18 cellular contexts compared by ENCODE assay signal in genomic region chr4:14863420-14864364, GRCh38.
DNase-seq lines count a peak whose midpoint lies in the region; ATAC-seq and TF ChIP-seq lines count a peak whose summit lies in the region.
"Had no signal": no experiment of that assay in that cellular context is flagged by ENCODE, and none has a peak within 500 bp of the region (broad histone marks: within the 10 kb centered on the region; RNA-seq: fewer than 3 reads in every experiment).

No MANE protein-coding gene starts in this region.

- H3K4me3 Mint-ChIP-seq in activated CD4-positive, alpha-beta T cell treated with anti-CD3 and anti-CD28 coated beads, Interleukin-2, amount 10 ng/mL, durations not matched to agents 7 days and 5 days: no peak overlapping the region
- H3K4me3 Mint-ChIP-seq: naive B cell had no signal

- DNase-seq in cardiac muscle cell (ENCODE audit: low read depth in 1 of 2, low spot score in 1 of 2): no peak
- DNase-seq in right atrium auricular region (ENCODE audit: low spot score): no peak
- peak; percentile 64 for DNase-seq in neuronal stem cell (ENCODE audit: low spot score)
- DNase-seq in vagina (ENCODE audit: extremely low spot score in 2 of 2): no peak
- no peak for DNase-seq in activated CD4-positive, alpha-beta T cell treated with anti-CD3 and anti-CD28 coated beads, Interleukin-2, amount 10 ng/mL, durations not matched to agents 7 days and 5 days
- DNase-seq: activated CD4-positive, alpha-beta T cell treated with anti-CD3 and anti-CD28 coated beads, Interleukin-2, amount 50 U/mL, for 1 hour; activated effector memory CD4-positive, alpha-beta T cell treated with Interleukin-2 at 50 U/mL for 16 hours; kidney glomerular epithelial cell; naive B cell; stimulated activated CD4-positive, alpha-beta T cell treated with anti-CD3 and anti-CD28 coated beads, Interleukin-4, amount 100 ng/mL, for 1 hour; uterus had no signal

- no peak overlapping the region for H2AFZ ChIP-seq in neuronal stem cell (ENCODE audit: low read length)

- H3K79me1 ChIP-seq in neuronal stem cell (ENCODE audit: low read depth, low read length): no peaks in the 10 kb centered on the region

- H3K4me3 ChIP-seq in cardiac muscle cell (no peak overlapping the region), right atrium auricular region (no peak overlapping the region), ectodermal cell (ENCODE audit: insufficient read depth, low read depth, low read length) (no peak overlapping the region), neuronal stem cell (ENCODE audit: low read length in 2 of 2) (no peak overlapping the region), vagina (peak overlapping the region; percentile 13 to 38)
- H3K4me3 ChIP-seq: adrenal gland, MG63, skin epidermis had no signal

- CTCF ChIA-PET in activated CD4-positive, alpha-beta T cell treated with anti-CD3 and anti-CD28 coated beads, Interleukin-2, amount 10 ng/mL, durations not matched to agents 7 days and 5 days (lab: Charles Lee): no interaction called here

- no peak overlapping the region for H4K8ac ChIP-seq in neuronal stem cell (ENCODE audit: low read depth, low read length)

- H2BK5ac ChIP-seq in neuronal stem cell (ENCODE audit: low read length): no peak overlapping the region

- no peak overlapping the region for H3K4me2 ChIP-seq in neuronal stem cell (ENCODE audit: insufficient read depth, low read length, poor library complexity, severe bottlenecking)

- H3K18ac ChIP-seq in neuronal stem cell (ENCODE audit: low read length): no peak overlapping the region

- H3K4me1 ChIP-seq in cardiac muscle cell (ENCODE audit: low read depth) (peaks cover 25% of the 10 kb centered on the region), right atrium auricular region (peaks cover 0 to 15% of the 10 kb centered on the region in 2 donors), ectodermal cell (ENCODE audit: control insufficient read depth, insufficient read depth, low read length) (peaks cover 7% of the 10 kb centered on the region), neuronal stem cell (ENCODE audit: control insufficient read depth in 2 of 2, insufficient read depth in 1 of 2, low read depth in 1 of 2, low read length in 2 of 2) (peaks cover 0 to 21% of the 10 kb centered on the region in 2 donors), vagina (peaks cover 10% of the 10 kb centered on the region)
- H3K4me1 ChIP-seq: adrenal gland had no signal

- intact Hi-C loops in vagina (cut with DNase I): no loop called here

- no peaks in the 10 kb centered on the region for H3K9me3 Mint-ChIP-seq in activated CD4-positive, alpha-beta T cell treated with anti-CD3 and anti-CD28 coated beads, Interleukin-2, amount 10 ng/mL, durations not matched to agents 7 days and 5 days
- H3K9me3 Mint-ChIP-seq: IgD-negative memory B cell, naive B cell had no signal

- POLR2A ChIA-PET in activated CD4-positive, alpha-beta T cell treated with anti-CD3 and anti-CD28 coated beads, Interleukin-2, amount 10 ng/mL, durations not matched to agents 7 days and 5 days (lab: Charles Lee): no interaction called here

- H2BK12ac ChIP-seq in neuronal stem cell (ENCODE audit: low read length): no peak overlapping the region

- no peak overlapping the region for H2BK15ac ChIP-seq in neuronal stem cell (ENCODE audit: low read length)

- no peak overlapping the region for H3K9ac ChIP-seq in neuronal stem cell (ENCODE audit: low read depth, low read length, poor library complexity)

- no peak for ATAC-seq in GM18502 (IDR thresholded peaks at IDR 0.05; ENCODE audit: poor library complexity, unreplicated experiment)
- ATAC-seq in GM18858 (IDR thresholded peaks at IDR 0.05; ENCODE audit: unreplicated experiment): no peak

- no peak overlapping the region for H3K27ac Mint-ChIP-seq in activated CD4-positive, alpha-beta T cell treated with anti-CD3 and anti-CD28 coated beads, Interleukin-2, amount 10 ng/mL, durations not matched to agents 7 days and 5 days
- H3K27ac Mint-ChIP-seq: naive B cell had no signal

- no peak overlapping the region for H3K4ac ChIP-seq in neuronal stem cell (ENCODE audit: low read length)

- no peaks in the 10 kb centered on the region for H3K9me3 ChIP-seq in cardiac muscle cell (ENCODE audit: low read depth)
- H3K9me3 ChIP-seq in right atrium auricular region: no peaks in the 10 kb centered on the region
- no peaks in the 10 kb centered on the region for H3K9me3 ChIP-seq in ectodermal cell (ENCODE audit: control insufficient read depth, low read length)
- no peaks in the 10 kb centered on the region for H3K9me3 ChIP-seq in neuronal stem cell (replicated peaks in 1 of 2; ENCODE audit: control insufficient read depth in 2 of 2, insufficient read depth in 1 of 2, low read depth in 1 of 2, low read length in 2 of 2)
- H3K9me3 ChIP-seq in vagina: no peaks in the 10 kb centered on the region
- H3K9me3 ChIP-seq: adrenal gland, MG63, uterus had no signal

- no peaks in the 10 kb centered on the region for H3K27me3 ChIP-seq in cardiac muscle cell
- H3K27me3 ChIP-seq in right atrium auricular region: no peaks in the 10 kb centered on the region
- H3K27me3 ChIP-seq in ectodermal cell (ENCODE audit: control insufficient read depth, insufficient read depth, low read length, poor library complexity, severe bottlenecking): no peaks in the 10 kb centered on the region
- peaks cover 0 to 16% (median 0%) of the 10 kb centered on the region in 3 experiments for H3K27me3 ChIP-seq in neuronal stem cell (ENCODE audit: control insufficient read depth in 3 of 3, insufficient read depth in 3 of 3, low read depth in 1 of 3, low read length in 3 of 3)
- no peaks in the 10 kb centered on the region for H3K27me3 ChIP-seq in vagina
- H3K27me3 ChIP-seq: adrenal gland, MG63, uterus had no signal

- H4K91ac ChIP-seq in neuronal stem cell (ENCODE audit: low read depth, low read length, poor library complexity): no peak overlapping the region

- no peaks in the 10 kb centered on the region for H3K4me1 Mint-ChIP-seq in activated CD4-positive, alpha-beta T cell treated with anti-CD3 and anti-CD28 coated beads, Interleukin-2, amount 10 ng/mL, durations not matched to agents 7 days and 5 days
- H3K4me1 Mint-ChIP-seq: IgD-negative memory B cell, naive B cell had no signal

- H3K36me3 Mint-ChIP-seq in activated CD4-positive, alpha-beta T cell treated with anti-CD3 and anti-CD28 coated beads, Interleukin-2, amount 10 ng/mL, durations not matched to agents 7 days and 5 days (ENCODE audit: low read depth): no peaks in the 10 kb centered on the region
- H3K36me3 Mint-ChIP-seq: IgD-negative memory B cell, naive B cell had no signal

- 70 to 89% methylated on average over 13 to 15 of the region's 16 CpGs for WGBS in ectodermal cell, 2 experiments
- no CpG with 5 or more reads among the region's 16 CpGs for WGBS in neuronal stem cell (ENCODE audit: extremely low coverage in 2 of 2, insufficient read length in 2 of 2, insufficient replicate concordance in 1 of 2), 2 donors

- H3K23ac ChIP-seq in neuronal stem cell (ENCODE audit: low read depth, low read length, poor library complexity): no peak overlapping the region

- H3K27ac ChIP-seq in cardiac muscle cell (peak overlapping the region; percentile 86), right atrium auricular region (no peak overlapping the region), ectodermal cell (ENCODE audit: insufficient read depth, low read depth, low read length, poor library complexity, severe bottlenecking) (peak overlapping the region; percentile 75), neuronal stem cell (replicated peaks; ENCODE audit: low read length) (no peak overlapping the region), vagina (peak overlapping the region; percentile 44)
- H3K27ac ChIP-seq: adrenal gland, uterus had no signal

- TF ChIP-seq CTCF in cardiac muscle cell (IDR thresholded peaks at IDR 0.05; ENCODE audit: low read depth, low read length): no peak
- no peak for TF ChIP-seq CTCF in right atrium auricular region (IDR thresholded peaks at IDR 0.05)
- TF ChIP-seq CTCF in vagina (IDR thresholded peaks at IDR 0.05): no peak

- no peak overlapping the region for H2AK5ac ChIP-seq in neuronal stem cell (ENCODE audit: low read depth, low read length)

- H3K36me3 ChIP-seq in cardiac muscle cell (no peaks in the 10 kb centered on the region), right atrium auricular region (no peaks in the 10 kb centered on the region), ectodermal cell (ENCODE audit: control insufficient read depth, insufficient read depth, low read length) (no peaks in the 10 kb centered on the region), neuronal stem cell (replicated peaks in 1 of 2; ENCODE audit: control insufficient read depth in 2 of 2, insufficient read depth in 2 of 2, low read length in 2 of 2) (no peaks in the 10 kb centered on the region), vagina (no peaks in the 10 kb centered on the region)
- H3K36me3 ChIP-seq: adrenal gland, MG63, uterus had no signal

- H3K14ac ChIP-seq in neuronal stem cell (ENCODE audit: low read length): no peak overlapping the region

- TF ChIP-seq POLR2A in vagina (IDR thresholded peaks at IDR 0.05): no peak

- H3K27me3 Mint-ChIP-seq in activated CD4-positive, alpha-beta T cell treated with anti-CD3 and anti-CD28 coated beads, Interleukin-2, amount 10 ng/mL, durations not matched to agents 7 days and 5 days: peaks cover 16% of the 10 kb centered on the region

- H2BK120ac ChIP-seq in neuronal stem cell (ENCODE audit: low read depth, low read length): no peak overlapping the region

Comparison
In these comparisons a context has a peak if more than half of its experiments do, and no peak if none do; other contexts are left out.
1. H3K27ac ChIP-seq: peak in cardiac muscle cell (single experiment), ectodermal cell (single experiment) and vagina (single experiment); none in right atrium auricular region (0 of 2) and neuronal stem cell (single experiment).
2. H3K4me3 ChIP-seq: peak in vagina (2 of 2); none in cardiac muscle cell (single experiment), right atrium auricular region (0 of 2), ectodermal cell (single experiment) and neuronal stem cell (0 of 2).